In the genomic region with DNA sequence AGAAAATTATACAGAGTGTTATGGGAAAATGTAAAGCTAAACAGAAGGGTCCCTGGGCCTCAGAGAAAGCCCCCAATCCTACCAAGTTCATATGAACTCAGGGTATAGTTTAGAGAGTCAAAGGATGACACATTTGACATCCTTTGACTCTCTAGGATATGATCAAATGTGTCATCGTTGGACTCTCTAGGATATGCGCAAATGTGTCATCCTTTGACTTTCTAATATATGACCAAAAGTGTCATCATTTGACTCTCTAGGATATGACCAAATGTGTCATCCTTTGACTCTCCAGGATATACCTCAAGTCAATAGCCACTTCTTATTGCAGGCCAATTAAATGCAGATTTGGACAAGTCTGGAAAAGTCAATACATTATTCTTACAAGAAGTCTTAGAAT, we compare ENCODE assay signal across 29 cellular contexts.
"Had no signal": no experiment of that assay in that cellular context is flagged by ENCODE, and none has a peak within 500 bp of the region (broad histone marks: within the 10 kb centered on the region; RNA-seq: fewer than 3 reads in every experiment).

No MANE protein-coding gene starts in this region.

- FAIRE-seq: astrocyte, bronchial epithelial cell had no signal

- H3K27me3 ChIP-seq: brain microvascular endothelial cell, gastroesophageal sphincter, heart right ventricle had no signal

- H3K9me3 ChIP-seq: gastroesophageal sphincter, heart right ventricle had no signal

- ATAC-seq: activated CD4-positive, alpha-beta T cell treated with anti-CD3 and anti-CD28 coated beads for 36 hours; activated CD8-positive, alpha-beta memory T cell treated with anti-CD3 and anti-CD28 coated beads, Interleukin-2, amount 10 ng/mL, durations not matched to agents 7 days and 5 days; activated CD8-positive, alpha-beta T cell treated with anti-CD3 and anti-CD28 coated beads, Interleukin-2, amount 10 ng/mL, durations not matched to agents 7 days and 5 days; activated T-helper 17 cell treated with anti-CD3 and anti-CD28 coated beads, Interleukin-2, amount 50 U/mL, for 72 hours; esophagus mucosa; gastroesophageal sphincter; T-cell had no signal

- DNase-seq: activated CD4-positive, alpha-beta memory T cell treated with anti-CD3 and anti-CD28 coated beads for 36 hours; activated CD4-positive, alpha-beta T cell treated with anti-CD3 and anti-CD28 coated beads for 36 hours; activated CD4-positive, alpha-beta T cell treated with anti-CD3 and anti-CD28 coated beads, Interleukin-2, amount 10 ng/mL, durations not matched to agents 24 days and 14 days; activated CD4-positive, CD25-positive, alpha-beta regulatory T cell; activated CD4-positive, CD25-positive, alpha-beta regulatory T cell treated with anti-CD3 and anti-CD28 coated beads, Interleukin-2, amount 50 U/mL, for 72 hours; activated CD8-positive, alpha-beta memory T cell treated with anti-CD3 and anti-CD28 coated beads, Interleukin-2, amount 10 ng/mL, durations not matched to agents 7 days and 5 days; activated CD8-positive, alpha-beta memory T cell treated with anti-CD3 and anti-CD28 coated beads, Interleukin-2, amount 50 U/mL, for 4 hours; activated CD8-positive, alpha-beta T cell treated with anti-CD3 and anti-CD28 coated beads, Interleukin-2, amount 10 ng/mL, durations not matched to agents 7 days and 5 days; activated effector memory CD4-positive, alpha-beta T cell treated with Interleukin-2 at 50 U/mL for 16 hours; activated gamma-delta T cell treated with Interleukin-2 at 50 U/mL for 16 hours; activated naive CD4-positive, alpha-beta T cell treated with anti-CD3 and anti-CD28 coated beads, Interleukin-2, amount 50 U/mL, for 16 hours; activated naive CD4-positive, alpha-beta T cell treated with Interleukin-2 at 50 U/mL for 16 hours; activated T-cell treated with anti-CD3 and anti-CD28 coated beads, Interleukin-2, amount 50 U/mL, for 24 hours; amniotic stem cell; anterior cingulate cortex; brain microvascular endothelial cell; dorsolateral prefrontal cortex; effector memory CD4-positive, alpha-beta T cell; endodermal cell; foreskin melanocyte; heart right ventricle; T-cell; T-helper 9 cell had no signal

- H3K36me3 ChIP-seq: brain microvascular endothelial cell, gastroesophageal sphincter, heart right ventricle had no signal

- H3K4me3 ChIP-seq: coronary artery, dorsolateral prefrontal cortex, gastroesophageal sphincter, heart right ventricle had no signal

- H3K4me1 ChIP-seq: gastroesophageal sphincter had no signal

- H3K27ac ChIP-seq: brain microvascular endothelial cell, coronary artery, dorsolateral prefrontal cortex, gastroesophageal sphincter had no signal
